In the genomic region with DNA sequence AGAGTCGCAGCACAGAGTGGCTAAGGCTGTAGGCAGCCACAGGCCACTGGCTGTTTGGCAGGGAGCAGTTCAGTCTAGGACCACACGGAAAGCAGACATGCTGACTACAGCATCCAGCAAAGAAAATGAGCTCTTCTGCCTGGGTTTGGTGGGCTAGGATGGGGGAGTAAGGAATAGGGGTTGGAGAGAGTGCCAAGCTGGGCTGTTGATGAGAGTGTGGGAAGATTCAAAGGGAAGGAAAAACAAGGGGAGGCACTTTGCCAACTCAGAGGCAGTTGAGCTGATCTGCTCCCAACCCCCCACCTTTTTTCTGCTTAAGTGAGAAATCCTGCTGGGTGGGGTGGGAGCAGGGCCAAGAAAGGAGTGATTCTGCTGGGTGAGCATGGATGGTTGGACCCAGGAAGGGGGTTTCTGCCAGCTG, we compare ENCODE assay signal across 15 cellular contexts. TPM values are rescaled to one million over a fixed set of nuclear protein-coding genes. Genes with fewer than 3 reads are reported as not detected.
DNase-seq lines count a peak whose midpoint lies in the region; ATAC-seq and TF ChIP-seq lines count a peak whose summit lies in the region.
"Had no signal": no experiment of that assay in that cellular context is flagged by ENCODE, and none has a peak within 500 bp of the region (broad histone marks: within the 10 kb centered on the region; RNA-seq: fewer than 3 reads in every experiment).

No MANE protein-coding gene starts in this region.

- peak overlapping the region; percentile 50; the same call in 1 of the 2 replicates for H2AK5ac ChIP-seq in IMR-90 (ENCODE audit: low read depth, low read length)

- BruUV-seq in IMR-90 (replicated peaks; lab: Mats Ljungman, UMichigan), result no TSS peak

- peak overlapping the region; percentile 16 for H3K18ac ChIP-seq in IMR-90 (ENCODE audit: low read depth, low read length)

- peak; percentile 9; the same call in 1 of the 2 replicates for ATAC-seq in IMR-90 (ENCODE audit: low read depth)
- ATAC-seq in left ventricle myocardium superior, result peak; percentile 34
- no peak for ATAC-seq in mucosa of descending colon

- H3K27me3 ChIP-seq in IMR-90 (ENCODE audit: control insufficient read depth, insufficient read depth, low read length) (no peaks in the 10 kb centered on the region), smooth muscle cell (ENCODE audit: low read depth) (no peaks in the 10 kb centered on the region)

- H3K9me3 ChIP-seq in IMR-90 (ENCODE audit: control insufficient read depth, insufficient read depth, low read length) (no peaks in the 10 kb centered on the region), smooth muscle cell (replicated peaks; ENCODE audit: low read depth) (no peaks in the 10 kb centered on the region), mucosa of descending colon (no peaks in the 10 kb centered on the region)
- H3K9me3 ChIP-seq: neutrophil had no signal

- H3K36me3 ChIP-seq in IMR-90 (ENCODE audit: control insufficient read depth, insufficient read depth, low read length) (peaks cover 18% of the 10 kb centered on the region), smooth muscle cell (ENCODE audit: low read depth) (no peaks in the 10 kb centered on the region), mucosa of descending colon (ENCODE audit: low read depth) (no peaks in the 10 kb centered on the region)
- H3K36me3 ChIP-seq: neutrophil had no signal

- peak overlapping the region; percentile 52 for H3K4ac ChIP-seq in IMR-90 (ENCODE audit: low read depth, low read length)

- dilution Hi-C loops in IMR-90 (cut with HindIII; ENCODE audit: low sequenced_read_pairs, unreplicated experiment), result no loop called here

- H3K4me3 ChIP-seq in IMR-90 (ENCODE audit: insufficient read depth, low read depth, low read length) (no peak overlapping the region), astrocyte of the spinal cord (ENCODE audit: low read depth, low read length) (no peak overlapping the region), smooth muscle cell (no peak overlapping the region), mucosa of descending colon (no peak overlapping the region)

- peak overlapping the region; percentile 31; the same call in 1 of the 2 replicates for H3K23ac ChIP-seq in IMR-90 (ENCODE audit: low read depth, low read length)

- H3K56ac ChIP-seq in IMR-90 (ENCODE audit: extremely low read depth, insufficient read depth, low read length), result no peak overlapping the region

- DNase-seq in IMR-90 (no peak), astrocyte of the spinal cord (ENCODE audit: low read depth, low spot score) (peak; percentile 15), left ventricle myocardium superior (peak; percentile 27), smooth muscle cell (lab: John Stamatoyannopoulos, UW; ENCODE audit: unreplicated experiment) (no peak), mucosa of descending colon (no peak), NCI-H1930 (lab: John Stamatoyannopoulos, UW) (no peak), NCI-H510A (lab: John Stamatoyannopoulos, UW) (no peak)
- DNase-seq: activated CD4-positive, alpha-beta T cell treated with anti-CD3 and anti-CD28 coated beads, Interleukin-2, amount 50 U/mL, for 1 hour; activated effector memory CD4-positive, alpha-beta T cell treated with Interleukin-2 at 50 U/mL for 16 hours; cerebellar nuclear complex; NCI-H1436; stimulated activated CD4-positive, alpha-beta T cell treated with anti-CD3 and anti-CD28 coated beads, Interleukin-4, amount 100 ng/mL, for 1 hour; stimulated activated naive CD4-positive, alpha-beta T cell treated with Interleukin-2 at 50 U/mL for 16 hours; T-helper 1 cell had no signal

- H3K4me2 ChIP-seq in IMR-90 (ENCODE audit: low read depth, low read length) (no peak overlapping the region), smooth muscle cell (peak overlapping the region; percentile 18)

- peak overlapping the region; percentile 81; the same call in 1 of the 2 replicates for H2BK20ac ChIP-seq in IMR-90 (ENCODE audit: low read depth, low read length)

- peak overlapping the region; percentile 47 for H2BK5ac ChIP-seq in IMR-90 (ENCODE audit: low read depth, low read length, poor library complexity, severe bottlenecking)

- H3K9me1 ChIP-seq in IMR-90 (ENCODE audit: insufficient read depth, low read length), result peaks cover 11% of the 10 kb centered on the region

- 0% methylated on average over 1 of the region's 2 CpGs; no CpG with 5 or more reads in 1 of the 2 experiments for WGBS in IMR-90 (ENCODE audit: extremely low coverage in 2 of 2, insufficient read length in 1 of 2), 2 experiments
- WGBS in smooth muscle cell (ENCODE audit: low lambda C conversion rate), result 56% methylated on average over 2 of the region's 2 CpGs

- no peak overlapping the region for H3K9ac ChIP-seq in IMR-90 (ENCODE audit: low read depth, low read length)
- H3K9ac ChIP-seq in smooth muscle cell (ENCODE audit: low read depth), result no peak overlapping the region

- H4K8ac ChIP-seq in IMR-90 (ENCODE audit: low read depth in 2 of 2, low read length in 2 of 2), result peak overlapping the region in 1 of 2 experiments; percentile 46; a peak in 1 of 4 replicates

- H3K79me2 ChIP-seq in smooth muscle cell (ENCODE audit: low read depth), result no peaks in the 10 kb centered on the region

- H3K79me1 ChIP-seq in IMR-90 (ENCODE audit: low read depth in 1 of 2, low read length in 2 of 2), result no peaks in the 10 kb centered on the region; a peak in 1 of 4 replicates

- H4K20me1 ChIP-seq in IMR-90 (ENCODE audit: insufficient read depth, low read length) (no peaks in the 10 kb centered on the region), smooth muscle cell (ENCODE audit: low read depth) (no peaks in the 10 kb centered on the region)

- POLR2A ChIA-PET in IMR-90 (lab: Charles Lee; ENCODE audit: unreplicated experiment), result no interaction called here

- peak overlapping the region; percentile 21 for H4K5ac ChIP-seq in IMR-90 (ENCODE audit: low read depth, low read length)

- TF ChIP-seq CTCF in IMR-90 (conservative IDR thresholded peaks at IDR 0.05; ENCODE audit: low read depth, low read length) (no peak), astrocyte of the spinal cord (IDR thresholded peaks at IDR 0.05; ENCODE audit: low read depth, low read length) (no peak), smooth muscle cell (IDR thresholded peaks at IDR 0.05; ENCODE audit: borderline replicate concordance, insufficient read depth, poor library complexity, severe bottlenecking) (no peak), mucosa of descending colon (IDR thresholded peaks at IDR 0.05) (no peak)

- TF ChIP-seq POLR2A in IMR-90 (IDR thresholded peaks at IDR 0.05; ENCODE audit: low read depth, low read length), result no peak

- TF ChIP-seq RAD21 in IMR-90 (IDR thresholded peaks at IDR 0.05; ENCODE audit: low read length), result no peak

- peak overlapping the region; percentile 53 for H2AFZ ChIP-seq in IMR-90 (replicated peaks; ENCODE audit: low read length, poor library complexity)
- H2AFZ ChIP-seq in smooth muscle cell (ENCODE audit: low read depth), result peak overlapping the region; percentile 61

- H4K91ac ChIP-seq in IMR-90 (ENCODE audit: insufficient read depth, low read depth, low read length), result peak overlapping the region; percentile 23

- peak overlapping the region; percentile 29; the same call in 2 of the 3 replicates for H2BK15ac ChIP-seq in IMR-90 (ENCODE audit: low read depth, low read length)

- in situ Hi-C loops in IMR-90 (cut with MboI; ENCODE audit: low sequenced_read_pairs) (no loop called here), astrocyte of the spinal cord (cut with HindIII; ENCODE audit: low sequenced_read_pairs) (no loop called here)

- no peaks in the 10 kb centered on the region for H3F3A ChIP-seq in smooth muscle cell (ENCODE audit: low read depth)

- H3K14ac ChIP-seq in IMR-90 (replicated peaks; ENCODE audit: low read depth, low read length), result peak overlapping the region; percentile 50

- H3K27ac ChIP-seq in IMR-90 (ENCODE audit: insufficient read depth, low read length), result peak overlapping the region; percentile 21; the same call in 1 of the 2 replicates
- H3K27ac ChIP-seq in smooth muscle cell (ENCODE audit: low read depth), result peak overlapping the region; percentile 45
- H3K27ac ChIP-seq: neutrophil had no signal

- H2AK9ac ChIP-seq in IMR-90 (replicated peaks; ENCODE audit: low read depth, low read length, poor library complexity), result no peak overlapping the region

- H2BK120ac ChIP-seq in IMR-90 (ENCODE audit: low read depth, low read length), result peak overlapping the region; percentile 40

- intact Hi-C loops in IMR-90 (cut with micrococcal nuclease) (no loop called here), left ventricle myocardium superior (cut with micrococcal nuclease) (no loop called here), mucosa of descending colon (cut with DNase I, micrococcal nuclease) (no loop called here)

- H3K4me1 ChIP-seq in IMR-90 (ENCODE audit: control insufficient read depth, insufficient read depth, low read length) (peaks cover 26% of the 10 kb centered on the region), smooth muscle cell (ENCODE audit: low read depth) (peaks cover 8% of the 10 kb centered on the region), mucosa of descending colon (ENCODE audit: low read depth) (no peaks in the 10 kb centered on the region)

- CTCF ChIA-PET in IMR-90 (lab: Yijun Ruan, JAX), result interaction anchor here (0.5 kb wide), 1 partner anchor 79 kb away, joined by 3 read pairs; no protein-coding TSS in a partner anchor

TF ChIP-seq in IMR-90, 13 proteins besides CTCF, POLR2A, EP300 and RAD21 (continues in another document):
- no peak for TF ChIP-seq NFE2L2 (IDR thresholded peaks at IDR 0.05; ENCODE audit: low read depth, low read length)
- TF ChIP-seq, protein P1, sequence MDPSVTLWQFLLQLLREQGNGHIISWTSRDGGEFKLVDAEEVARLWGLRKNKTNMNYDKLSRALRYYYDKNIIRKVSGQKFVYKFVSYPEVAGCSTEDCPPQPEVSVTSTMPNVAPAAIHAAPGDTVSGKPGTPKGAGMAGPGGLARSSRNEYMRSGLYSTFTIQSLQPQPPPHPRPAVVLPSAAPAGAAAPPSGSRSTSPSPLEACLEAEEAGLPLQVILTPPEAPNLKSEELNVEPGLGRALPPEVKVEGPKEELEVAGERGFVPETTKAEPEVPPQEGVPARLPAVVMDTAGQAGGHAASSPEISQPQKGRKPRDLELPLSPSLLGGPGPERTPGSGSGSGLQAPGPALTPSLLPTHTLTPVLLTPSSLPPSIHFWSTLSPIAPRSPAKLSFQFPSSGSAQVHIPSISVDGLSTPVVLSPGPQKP (IDR thresholded peaks at IDR 0.05; ENCODE audit: borderline replicate concordance, low read depth, low read length), result no peak
- TF ChIP-seq CHD1 (IDR thresholded peaks at IDR 0.05; ENCODE audit: low read depth, low read length), result no peak
- TF ChIP-seq CEBPB (IDR thresholded peaks at IDR 0.05; ENCODE audit: low read depth, low read length), result no peak
- no peak for TF ChIP-seq RFX5 (IDR thresholded peaks at IDR 0.05; ENCODE audit: low read depth, low read length)
- TF ChIP-seq FOS (IDR thresholded peaks at IDR 0.05; ENCODE audit: low read depth, low read length), result no peak

RNA-seq across cellular contexts. Expression of a gene that starts 35.9 kb away (rescaled TPM):
- total RNA-seq in IMR-90 (2012; rRNA removed), result 13.1 and 16.7 TPM in 2 replicates
- 3.8 and 4.8 TPM in 2 replicates for polyA plus RNA-seq in IMR-90 (2012; rRNA removed)
- polyA plus RNA-seq in IMR-90 (2012; cell fraction: cytosol; rRNA removed), result 2.1 and 2.8 TPM in 2 replicates
- polyA plus RNA-seq in IMR-90 (2012; cell fraction: nucleus; rRNA removed; ENCODE audit: low replicate concordance), result 2.7 and 10.2 TPM in 2 replicates
- 5.7 TPM for total RNA-seq in left ventricle myocardium superior
- 14.8 and 16.6 TPM in 2 replicates for total RNA-seq in smooth muscle cell
- polyA plus RNA-seq in smooth muscle cell, result 4.8 and 6.4 TPM in 2 replicates
- total RNA-seq in mucosa of descending colon, result 10 to 100 TPM in 2 of 3 donors, 1 to 10 TPM in 1; 3.6 to 20.4 (median 12.0) TPM

Comparison
In these comparisons a context has a peak if more than half of its experiments do, and no peak if none do; other contexts are left out.
1. DNase-seq: peak in astrocyte of the spinal cord (single experiment) and left ventricle myocardium superior (single experiment); none in IMR-90 (single experiment), smooth muscle cell (single experiment), mucosa of descending colon (0 of 3), NCI-H1930 (0 of 2) and NCI-H510A (single experiment).